8 cellular contexts compared by ENCODE assay signal in the genomic region with DNA sequence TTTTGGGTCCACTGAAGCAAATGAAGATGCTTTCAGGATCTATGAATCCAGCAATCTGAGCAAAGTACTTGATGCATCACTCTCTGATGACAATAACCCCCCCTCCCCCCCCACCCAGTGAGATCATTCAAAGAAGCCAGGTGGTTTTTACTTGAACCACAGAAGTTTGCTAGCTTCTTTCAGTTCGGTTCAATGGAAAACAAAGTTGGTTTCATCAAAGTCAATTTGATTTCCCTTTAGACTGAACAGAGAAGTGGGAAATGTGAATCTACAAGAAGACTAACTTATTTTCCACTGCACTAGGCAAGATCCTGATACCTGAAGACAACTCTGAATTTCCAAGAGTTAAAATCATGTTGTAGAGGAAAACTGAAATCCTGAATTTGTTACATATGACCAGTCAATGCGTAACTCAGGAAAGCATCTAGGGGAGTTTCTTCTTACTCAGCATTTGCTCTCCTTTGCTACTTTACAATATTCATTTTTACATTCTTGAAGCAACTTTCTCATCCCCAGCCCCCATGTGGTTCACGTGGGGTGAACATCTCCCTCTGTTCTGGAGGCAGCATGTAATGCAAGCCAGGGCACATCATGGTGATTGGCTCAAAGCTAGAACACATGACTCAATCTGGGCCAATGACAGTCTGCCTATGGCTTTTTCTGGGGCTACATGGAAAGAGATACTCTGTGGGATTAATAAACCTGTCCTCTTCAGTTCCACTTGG.
A peak's percentile ranks its signal among the peaks of the same experiment; 100 is the strongest.
DNase-seq lines count a peak whose midpoint lies in the region; ATAC-seq and TF ChIP-seq lines count a peak whose summit lies in the region.

No MANE protein-coding gene starts in this region.

- H3K27ac ChIP-seq in BLaER1 treated with 17β-estradiol and CSF1 and Interleukin-3, amounts not matched to agents 10 nM and 100 nM: no peak overlapping the region
- H3K27ac ChIP-seq in OCI-LY1 (ENCODE audit: low read depth, low read length, poor library complexity, severe bottlenecking): peak overlapping the region; percentile 86

- DNase-seq in activated naive CD8-positive, alpha-beta T cell treated with anti-CD3 and anti-CD28 coated beads, Interleukin-2, amount 10 ng/mL, durations not matched to agents 7 days and 5 days: peak; percentile 45
- DNase-seq in stimulated activated CD4-positive, alpha-beta T cell treated with anti-CD3 and anti-CD28 coated beads, Interleukin-4, amount 100 ng/mL, for 24 hours: peak; percentile 84
- no peak for DNase-seq in midbrain (lab: John Stamatoyannopoulos, UW)
- DNase-seq in hippocampal formation (lab: John Stamatoyannopoulos, UW): no peak
- DNase-seq in SW 1271 (lab: John Stamatoyannopoulos, UW): no peak

- ATAC-seq in GM21528 (IDR thresholded peaks at IDR 0.05; ENCODE audit: low FRiP score, unreplicated experiment): peak; percentile 51
- peak; percentile 88 for ATAC-seq in activated naive CD8-positive, alpha-beta T cell treated with anti-CD3 and anti-CD28 coated beads, Interleukin-2, amount 10 ng/mL, durations not matched to agents 7 days and 5 days (ENCODE audit: low read depth)

- peaks cover 40% of the 10 kb centered on the region for H3K36me3 Mint-ChIP-seq in activated naive CD8-positive, alpha-beta T cell treated with anti-CD3 and anti-CD28 coated beads, Interleukin-2, amount 10 ng/mL, durations not matched to agents 7 days and 5 days

- H3K36me3 ChIP-seq in BLaER1 treated with 17β-estradiol and CSF1 and Interleukin-3, amounts not matched to agents 10 nM and 100 nM: peaks cover 5 to 28% (median 15%) of the 10 kb centered on the region in 11 experiments; a peak in 20 of 22 replicates
- H3K36me3 ChIP-seq in OCI-LY1 (ENCODE audit: insufficient read depth, low read length): peaks cover 34% of the 10 kb centered on the region

- TF ChIP-seq CTCF in OCI-LY1 (IDR thresholded peaks at IDR 0.05; ENCODE audit: low read length): no peak

- H4K20me1 ChIP-seq in BLaER1 treated with 17β-estradiol and CSF1 and Interleukin-3, amounts not matched to agents 10 nM and 100 nM: peaks cover 0 to 5% (median 0%) of the 10 kb centered on the region in 11 experiments; a peak in 3 of 22 replicates
- no peaks in the 10 kb centered on the region for H4K20me1 ChIP-seq in OCI-LY1 (ENCODE audit: insufficient read depth, low read length)

- no peaks in the 10 kb centered on the region for H3K27me3 ChIP-seq in BLaER1 treated with 17β-estradiol and CSF1 and Interleukin-3, amounts not matched to agents 10 nM and 100 nM
- no peaks in the 10 kb centered on the region for H3K27me3 ChIP-seq in OCI-LY1 (ENCODE audit: insufficient read depth, low read length)

- no peak overlapping the region for H2AFZ ChIP-seq in OCI-LY1 (ENCODE audit: low read length)

- H3K9me2 ChIP-seq in OCI-LY1 (ENCODE audit: low read depth, low read length): no peaks in the 10 kb centered on the region

- H3K79me2 ChIP-seq in OCI-LY1 (ENCODE audit: insufficient read depth, low read length): peaks cover 4% of the 10 kb centered on the region

- no peak overlapping the region for H3K9ac ChIP-seq in BLaER1 treated with 17β-estradiol and CSF1 and Interleukin-3, amounts not matched to agents 10 nM and 100 nM
- H3K9ac ChIP-seq in OCI-LY1 (ENCODE audit: low read length): no peak overlapping the region

- no peak overlapping the region for H3K4me3 ChIP-seq in BLaER1 treated with 17β-estradiol and CSF1 and Interleukin-3, amounts not matched to agents 10 nM and 100 nM
- peak overlapping the region; percentile 6 for H3K4me3 ChIP-seq in OCI-LY1 (ENCODE audit: low read depth, low read length, poor library complexity, severe bottlenecking)

- peaks cover 54% of the 10 kb centered on the region for H3K4me1 Mint-ChIP-seq in activated naive CD8-positive, alpha-beta T cell treated with anti-CD3 and anti-CD28 coated beads, Interleukin-2, amount 10 ng/mL, durations not matched to agents 7 days and 5 days

- H3F3A ChIP-seq in OCI-LY1 (ENCODE audit: insufficient read depth, low read length): peaks cover 6% of the 10 kb centered on the region; the same call in 1 of the 2 replicates

- H3K27ac Mint-ChIP-seq in activated naive CD8-positive, alpha-beta T cell treated with anti-CD3 and anti-CD28 coated beads, Interleukin-2, amount 10 ng/mL, durations not matched to agents 7 days and 5 days: peak overlapping the region; percentile 95

- H3K4me2 ChIP-seq in BLaER1 treated with 17β-estradiol and CSF1 and Interleukin-3, amounts not matched to agents 10 nM and 100 nM: peak overlapping the region in 9 of 11 experiments; percentile 3 to 53 (median 24); a peak in 14 of 22 replicates
- peak overlapping the region; percentile 33; the same call in 1 of the 2 replicates for H3K4me2 ChIP-seq in OCI-LY1 (ENCODE audit: low read length)

- peaks cover 6 to 24% (median 13%) of the 10 kb centered on the region in 10 experiments; a peak in 15 of 20 replicates for H3K4me1 ChIP-seq in BLaER1 treated with 17β-estradiol and CSF1 and Interleukin-3, amounts not matched to agents 10 nM and 100 nM
- peaks cover 60% of the 10 kb centered on the region for H3K4me1 ChIP-seq in OCI-LY1 (ENCODE audit: insufficient read depth, low read length, severe bottlenecking)

- H3K4me3 Mint-ChIP-seq in activated naive CD8-positive, alpha-beta T cell treated with anti-CD3 and anti-CD28 coated beads, Interleukin-2, amount 10 ng/mL, durations not matched to agents 7 days and 5 days: peak overlapping the region; percentile 81

- H3K27me3 Mint-ChIP-seq in activated naive CD8-positive, alpha-beta T cell treated with anti-CD3 and anti-CD28 coated beads, Interleukin-2, amount 10 ng/mL, durations not matched to agents 7 days and 5 days: no peaks in the 10 kb centered on the region

- no peaks in the 10 kb centered on the region for H3K9me3 Mint-ChIP-seq in activated naive CD8-positive, alpha-beta T cell treated with anti-CD3 and anti-CD28 coated beads, Interleukin-2, amount 10 ng/mL, durations not matched to agents 7 days and 5 days

- POLR2A ChIA-PET in activated naive CD8-positive, alpha-beta T cell treated with anti-CD3 and anti-CD28 coated beads, Interleukin-2, amount 10 ng/mL, durations not matched to agents 7 days and 5 days (lab: Charles Lee): interaction anchor here (1.0 to 2.2 kb wide), 6 partner anchors 18 to 290 kb away, joined by 3 to 17 read pairs (median 3); no protein-coding TSS in a partner anchor

- peaks cover 6 to 19% (median 10%) of the 10 kb centered on the region in 11 experiments; a peak in 21 of 22 replicates for H3K9me3 ChIP-seq in BLaER1 treated with 17β-estradiol and CSF1 and Interleukin-3, amounts not matched to agents 10 nM and 100 nM (replicated peaks in 1 of 11)
- H3K9me3 ChIP-seq in OCI-LY1 (ENCODE audit: low read length): no peaks in the 10 kb centered on the region

Comparison
In these comparisons a context has a peak if more than half of its experiments do, and no peak if none do; other contexts are left out.
1. DNase-seq: peak in activated naive CD8-positive, alpha-beta T cell treated with anti-CD3 and anti-CD28 coated beads, Interleukin-2, amount 10 ng/mL, durations not matched to agents 7 days and 5 days (single experiment) and stimulated activated CD4-positive, alpha-beta T cell treated with anti-CD3 and anti-CD28 coated beads, Interleukin-4, amount 100 ng/mL, for 24 hours (single experiment); none in midbrain (single experiment), hippocampal formation (0 of 2) and SW 1271 (0 of 2).